In genomic region chr2:212863185-212863588, GRCh38 we compare ENCODE assay signal across 9 cellular contexts.
DNase-seq lines count a peak whose midpoint lies in the region; ATAC-seq and FAIRE-seq lines count a peak whose summit lies in the region.
"Had no signal": no experiment of that assay in that cellular context is flagged by ENCODE, and none has a peak within 500 bp of the region (broad histone marks: within the 10 kb centered on the region; RNA-seq: fewer than 3 reads in every experiment).

No MANE protein-coding gene starts in this region.

- H3K4me1 Mint-ChIP-seq in activated T-helper 17 cell treated with anti-CD3 and anti-CD28 coated beads, Interleukin-2, amount 50 U/mL, for 72 hours, result no peaks in the 10 kb centered on the region

- intact Hi-C loops in left colon (cut with DNase I, micrococcal nuclease), result no loop called here

- H3K9me3 Mint-ChIP-seq in activated T-helper 17 cell treated with anti-CD3 and anti-CD28 coated beads, Interleukin-2, amount 50 U/mL, for 72 hours, result peaks cover 12% of the 10 kb centered on the region

- DNase-seq in COLO829 (ENCODE audit: low spot score), result peak; percentile 8
- DNase-seq in GM19239 (ENCODE audit: insufficient read length, low spot score), result no peak
- DNase-seq in NCI-H2171 (lab: John Stamatoyannopoulos, UW), result peak; percentile 39
- DNase-seq in left colon, result peak; percentile 20 to 27
- no peak for DNase-seq in activated gamma-delta T cell (lab: John Stamatoyannopoulos, UW)

- no peaks in the 10 kb centered on the region for H3K27me3 Mint-ChIP-seq in activated T-helper 17 cell treated with anti-CD3 and anti-CD28 coated beads, Interleukin-2, amount 50 U/mL, for 72 hours
- H3K27me3 Mint-ChIP-seq: naive thymus-derived CD8-positive, alpha-beta T cell had no signal

- ATAC-seq in activated T-helper 17 cell treated with anti-CD3 and anti-CD28 coated beads, Interleukin-2, amount 50 U/mL, for 72 hours (replicated peaks), result peak; percentile 54
- ATAC-seq in left colon, result peak; percentile 72
- ATAC-seq in GM19455 (IDR thresholded peaks at IDR 0.05; ENCODE audit: unreplicated experiment), result no peak
- no peak for ATAC-seq in HG02588 (IDR thresholded peaks at IDR 0.05; ENCODE audit: unreplicated experiment)
- ATAC-seq: naive thymus-derived CD8-positive, alpha-beta T cell had no signal

- no peak overlapping the region for H3K4me3 Mint-ChIP-seq in activated T-helper 17 cell treated with anti-CD3 and anti-CD28 coated beads, Interleukin-2, amount 50 U/mL, for 72 hours
- H3K4me3 Mint-ChIP-seq: naive thymus-derived CD8-positive, alpha-beta T cell had no signal

- no peaks in the 10 kb centered on the region for H3K36me3 Mint-ChIP-seq in activated T-helper 17 cell treated with anti-CD3 and anti-CD28 coated beads, Interleukin-2, amount 50 U/mL, for 72 hours (ENCODE audit: low read depth)

- no peak overlapping the region for H3K27ac Mint-ChIP-seq in activated T-helper 17 cell treated with anti-CD3 and anti-CD28 coated beads, Interleukin-2, amount 50 U/mL, for 72 hours
- H3K27ac Mint-ChIP-seq: naive thymus-derived CD8-positive, alpha-beta T cell had no signal

- peak; percentile 75 for FAIRE-seq in GM19239 (lab: Jason Lieb, UNC)

Comparison
In these comparisons a context has a peak if more than half of its experiments do, and no peak if none do; other contexts are left out.
1. DNase-seq: peak in COLO829 (single experiment), NCI-H2171 (single experiment) and left colon (2 of 2); none in GM19239 (single experiment) and activated gamma-delta T cell (single experiment).
2. ATAC-seq: peak in activated T-helper 17 cell treated with anti-CD3 and anti-CD28 coated beads, Interleukin-2, amount 50 U/mL, for 72 hours (single experiment) and left colon (single experiment); none in GM19455 (single experiment) and HG02588 (single experiment).